10 cellular contexts compared by ENCODE assay signal in the genomic region with DNA sequence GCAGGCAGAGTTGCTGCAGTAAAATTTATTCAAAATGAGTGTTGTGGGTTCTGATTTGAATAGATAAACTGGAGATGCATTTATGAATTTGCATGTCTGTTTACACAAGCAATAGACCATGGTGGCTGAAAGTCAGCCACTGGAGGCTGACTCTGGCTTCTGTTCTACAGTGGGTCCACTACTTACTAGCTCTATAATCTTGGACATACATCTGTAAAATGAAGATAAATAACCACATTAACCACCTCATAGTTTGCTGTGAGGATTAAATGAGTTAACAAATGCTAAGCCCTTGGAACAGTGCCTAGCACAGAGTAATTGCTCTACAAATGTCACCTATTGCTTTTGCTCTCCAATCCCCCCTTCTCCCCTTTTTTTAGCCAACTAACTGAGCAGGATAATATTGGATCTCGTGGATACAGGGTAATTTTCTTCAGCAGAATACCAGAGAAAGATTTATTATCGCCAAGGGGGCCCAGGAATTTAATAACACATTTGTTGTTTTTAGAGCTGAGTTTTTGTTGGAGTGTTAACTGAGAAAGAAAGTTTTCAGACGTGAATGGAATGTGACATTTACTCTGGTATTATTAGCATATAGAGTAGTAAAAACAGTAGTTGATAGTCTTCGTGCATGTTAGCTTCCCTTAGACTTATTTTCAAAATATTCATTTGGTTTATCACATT. TPM values are rescaled to one million over a fixed set of nuclear protein-coding genes. Genes with fewer than 3 reads are reported as not detected.
DNase-seq lines count a peak whose midpoint lies in the region; ATAC-seq, FAIRE-seq and TF ChIP-seq lines count a peak whose summit lies in the region.
"Had no signal": no experiment of that assay in that cellular context is flagged by ENCODE, and none has a peak within 500 bp of the region (broad histone marks: within the 10 kb centered on the region; RNA-seq: fewer than 3 reads in every experiment).

No MANE protein-coding gene starts in this region.

- H3K36me3 ChIP-seq in gastroesophageal sphincter (peaks cover 0 to under 1% of the 10 kb centered on the region in 2 donors), hepatocyte (replicated peaks; ENCODE audit: insufficient read depth, low read depth) (no peaks in the 10 kb centered on the region)

- no peak for TF ChIP-seq EP300 in gastroesophageal sphincter (IDR thresholded peaks at IDR 0.05)

- H4K20me1 ChIP-seq in hepatocyte (ENCODE audit: insufficient read depth, poor library complexity, severe bottlenecking): no peaks in the 10 kb centered on the region

- H3K27ac ChIP-seq in HL-60 (replicated peaks): peak overlapping the region; percentile 93
- H3K27ac ChIP-seq in gastroesophageal sphincter: peak overlapping the region in 3 of 4 donors; percentile 6 to 95 (median 95)
- no peak overlapping the region for H3K27ac ChIP-seq in hepatocyte
- H3K27ac ChIP-seq: parathyroid adenoma had no signal

- peaks cover 13% of the 10 kb centered on the region for H3K79me2 ChIP-seq in hepatocyte
- H3K79me2 ChIP-seq: parathyroid adenoma had no signal

- H2AFZ ChIP-seq in hepatocyte: no peak overlapping the region

- no peaks in the 10 kb centered on the region for H3K27me3 ChIP-seq in HL-60 (ENCODE audit: insufficient read depth, poor library complexity, severe bottlenecking)
- H3K27me3 ChIP-seq in gastroesophageal sphincter: no peaks in the 10 kb centered on the region
- H3K27me3 ChIP-seq in hepatocyte: no peaks in the 10 kb centered on the region

- H3K4me2 ChIP-seq in hepatocyte: no peak overlapping the region

- ATAC-seq in GM19467 (IDR thresholded peaks at IDR 0.05; ENCODE audit: unreplicated experiment): peak; percentile 54
- no peak for ATAC-seq in gastroesophageal sphincter

- TF ChIP-seq POLR2A in gastroesophageal sphincter (IDR thresholded peaks at IDR 0.05): no peak

- H3K4me1 ChIP-seq in gastroesophageal sphincter (peaks cover 0 to 44% (median 4%) of the 10 kb centered on the region in 3 donors), hepatocyte (ENCODE audit: insufficient read depth) (peaks cover 13% of the 10 kb centered on the region)

- peak; percentile 74 for FAIRE-seq in G401.6 (lab: Jason Lieb, UNC)

- no peak for TF ChIP-seq CTCF in HL-60 (IDR thresholded peaks at IDR 0.05; ENCODE audit: insufficient read depth, low read length)
- no peak for TF ChIP-seq CTCF in gastroesophageal sphincter (IDR thresholded peaks at IDR 0.05)
- TF ChIP-seq CTCF in hepatocyte (IDR thresholded peaks at IDR 0.05; ENCODE audit: poor library complexity): no peak

- H3K9me2 ChIP-seq in hepatocyte (replicated peaks; ENCODE audit: insufficient read depth): no peaks in the 10 kb centered on the region

- H3K4me3 ChIP-seq in HL-60 (replicated peaks; ENCODE audit: insufficient read depth, low read length) (peak overlapping the region; percentile 82), gastroesophageal sphincter (no peak overlapping the region), hepatocyte (no peak overlapping the region)

- no peaks in the 10 kb centered on the region for H3K9me3 ChIP-seq in gastroesophageal sphincter
- H3K9me3 ChIP-seq in hepatocyte (ENCODE audit: low read depth): no peaks in the 10 kb centered on the region

- 23 to 28% methylated on average over 4 of the region's 4 CpGs for WGBS in gastroesophageal sphincter (ENCODE audit: low coverage in 1 of 2), 2 donors
- 68% methylated on average over 4 of the region's 4 CpGs for WGBS in hepatocyte (ENCODE audit: low lambda C conversion rate, missing lambda C conversion rate)

- DNase-seq in HL-60 (ENCODE audit: low read depth in 1 of 2, low spot score in 1 of 2) (no peak), SK-N-DZ (ENCODE audit: low spot score) (no peak), hepatocyte (ENCODE audit: low spot score) (no peak), SIG-M5 treated with dmso at 0.1 percent for 504 hours (lab: John Stamatoyannopoulos, UW; ENCODE audit: unreplicated experiment) (no peak)
- no peak for DNase-seq in stimulated activated CD4-positive, alpha-beta T cell treated with anti-CD3 and anti-CD28 coated beads, Interleukin-1b, Interleukin-23, amount 100 ng/mL, for 48 hours

RNA-seq across cellular contexts. Expression of a gene that starts 1.4 kb away (rescaled TPM):
- total RNA-seq in gastroesophageal sphincter (10 to 100 TPM; 19.0 to 36.3 (median 25.5) TPM), hepatocyte (20.8 and 25.3 TPM in 2 replicates)
- 39.7 and 40.5 TPM in 2 replicates for polyA plus RNA-seq in SK-N-DZ (2014; cell fraction: cytosol; rRNA removed)
- polyA plus RNA-seq in SK-N-DZ (2014; cell fraction: nucleus; rRNA removed): 19.9 and 21.3 TPM in 2 replicates
- 8.7 and 9.5 TPM in 2 replicates for polyA plus RNA-seq in hepatocyte

RNA-seq across cellular contexts. Expression of a gene that starts 26.6 kb away (rescaled TPM):
- total RNA-seq in gastroesophageal sphincter: 1 to 10 TPM in 2 of 4 donors, under 1 TPM in 2; 0.74 to 1.4 (median 1.1) TPM
- polyA plus RNA-seq in SK-N-DZ (2014; cell fraction: cytosol; rRNA removed): 17.9 and 25.3 TPM in 2 replicates
- 14.2 and 16.0 TPM in 2 replicates for polyA plus RNA-seq in SK-N-DZ (2014; cell fraction: nucleus; rRNA removed)
- 5.7 and 7.3 TPM in 2 replicates for total RNA-seq in hepatocyte
- 5.6 and 7.6 TPM in 2 replicates for polyA plus RNA-seq in hepatocyte
- total RNA-seq: T-helper 2 cell treated with Interferon-gamma antibody and Interleukin-4, amounts not matched to agents 100 ng/mL and 5 ng/mL, for 36 hours had no signal
